In genomic region chr5:159792180-159792579, GRCh38 we compare ENCODE assay signal across 23 cellular contexts.
"Had no signal": no experiment of that assay in that cellular context is flagged by ENCODE, and none has a peak within 500 bp of the region (broad histone marks: within the 10 kb centered on the region; RNA-seq: fewer than 3 reads in every experiment).

No MANE protein-coding gene starts in this region.

- H3K4me3 ChIP-seq: MG63 had no signal

- FAIRE-seq: HepG2 had no signal

- DNase-seq: IMR-90, Karpas-422, KG1, MG63, NCI-H1092, NCI-H1105 treated with DMSO at 0.1 percent for 48 hours, NCI-H1417 treated with DMSO at 0.1 percent for 48 hours, NCI-H146, NCI-H187, NCI-H2029, NCI-H2081 treated with DMSO at 0.1 percent for 48 hours, NCI-H2171, NCI-H226, NCI-H446, NCI-H510A, NCI-H524 treated with DMSO at 0.1 percent for 48 hours, SHP77, SK-N-SH, SW 1271, T-cell had no signal

- H3K27ac ChIP-seq: HL-60, RWPE1 had no signal
